In the genomic region with DNA sequence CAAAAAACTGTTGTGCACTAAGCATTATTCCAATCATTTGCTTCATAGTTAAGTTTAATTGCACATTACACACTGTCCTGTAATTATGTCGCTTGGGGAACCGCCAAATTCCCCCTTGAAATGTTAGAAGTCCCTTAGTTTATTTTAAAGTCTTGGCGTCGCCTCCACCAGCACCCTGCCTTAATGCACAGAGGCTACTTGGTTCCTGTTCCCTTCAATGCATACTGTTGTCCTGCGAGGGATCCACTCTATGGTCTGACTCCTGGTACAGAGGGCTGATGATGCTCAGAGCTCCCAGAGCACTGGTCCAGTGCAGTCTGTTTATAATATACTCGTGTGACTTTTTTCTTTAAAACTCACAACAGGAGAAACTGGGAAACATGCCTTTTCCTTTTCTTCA, we compare ENCODE assay signal across 31 cellular contexts.
A peak's percentile ranks its signal among the peaks of the same experiment; 100 is the strongest.
DNase-seq lines count a peak whose midpoint lies in the region; ATAC-seq and TF ChIP-seq lines count a peak whose summit lies in the region.
"Had no signal": no experiment of that assay in that cellular context is flagged by ENCODE, and none has a peak within 500 bp of the region (broad histone marks: within the 10 kb centered on the region; RNA-seq: fewer than 3 reads in every experiment).

No MANE protein-coding gene starts in this region.

- peak overlapping the region; percentile 20 for H3K27ac Mint-ChIP-seq in activated naive CD4-positive, alpha-beta T cell treated with anti-CD3 and anti-CD28 coated beads, Interleukin-2, amount 50 U/mL, for 24 hours
- no peak overlapping the region for H3K27ac Mint-ChIP-seq in activated naive CD4-positive, alpha-beta T cell treated with anti-CD3 and anti-CD28 coated beads, Interleukin-2, amount 10 ng/mL, durations not matched to agents 7 days and 5 days
- H3K27ac Mint-ChIP-seq: activated CD4-positive, alpha-beta T cell treated with anti-CD3 and anti-CD28 coated beads, Interleukin-2, amount 10 ng/mL, durations not matched to agents 7 days and 5 days; B cell; nephron had no signal

- H3K79me2 ChIP-seq in mammary epithelial cell (ENCODE audit: insufficient read depth, low read length), result no peaks in the 10 kb centered on the region

- H3K36me3 ChIP-seq in left lung (no peaks in the 10 kb centered on the region), mammary epithelial cell (ENCODE audit: insufficient read depth, low read length) (no peaks in the 10 kb centered on the region)
- H3K36me3 ChIP-seq: adrenal gland, brain microvascular endothelial cell, upper lobe of left lung had no signal

- no peak overlapping the region for H3K4me3 Mint-ChIP-seq in activated naive CD4-positive, alpha-beta T cell treated with anti-CD3 and anti-CD28 coated beads, Interleukin-2, amount 50 U/mL, for 24 hours
- H3K4me3 Mint-ChIP-seq in activated naive CD4-positive, alpha-beta T cell treated with anti-CD3 and anti-CD28 coated beads, Interleukin-2, amount 10 ng/mL, durations not matched to agents 7 days and 5 days, result no peak overlapping the region
- H3K4me3 Mint-ChIP-seq: activated CD4-positive, alpha-beta T cell treated with anti-CD3 and anti-CD28 coated beads, Interleukin-2, amount 10 ng/mL, durations not matched to agents 7 days and 5 days; activated T-cell treated with anti-CD3 and anti-CD28 coated beads, Interleukin-2, amount 50 U/mL, for 4 hours; B cell; nephron had no signal

- peaks cover 26% of the 10 kb centered on the region for H3K36me3 Mint-ChIP-seq in activated naive CD4-positive, alpha-beta T cell treated with anti-CD3 and anti-CD28 coated beads, Interleukin-2, amount 50 U/mL, for 24 hours
- peaks cover 27% of the 10 kb centered on the region for H3K36me3 Mint-ChIP-seq in activated naive CD4-positive, alpha-beta T cell treated with anti-CD3 and anti-CD28 coated beads, Interleukin-2, amount 10 ng/mL, durations not matched to agents 7 days and 5 days

- no peaks in the 10 kb centered on the region for H4K20me1 ChIP-seq in mammary epithelial cell (ENCODE audit: insufficient read depth, low read length)

- H2AFZ ChIP-seq in mammary epithelial cell (ENCODE audit: low read depth, low read length), result no peak overlapping the region
- H2AFZ ChIP-seq: PC-9 had no signal

- no peaks in the 10 kb centered on the region for H3K27me3 ChIP-seq in left lung
- no peaks in the 10 kb centered on the region for H3K27me3 ChIP-seq in mammary epithelial cell (ENCODE audit: insufficient read depth, low read length)
- H3K27me3 ChIP-seq: adrenal gland, brain microvascular endothelial cell, upper lobe of left lung had no signal

- 77% methylated on average over 6 of the region's 6 CpGs for WGBS in mammary epithelial cell (ENCODE audit: low coverage, missing lambda C conversion rate)

- CTCF ChIA-PET in activated naive CD4-positive, alpha-beta T cell treated with anti-CD3 and anti-CD28 coated beads, Interleukin-2, amount 10 ng/mL, durations not matched to agents 7 days and 5 days (lab: Charles Lee), result no interaction called here
- CTCF ChIA-PET in mammary epithelial cell (lab: Charles Lee; ENCODE audit: low non-redundant PET), result no interaction called here

- no TSS peak for BruUV-seq in mammary epithelial cell (replicated peaks; lab: Mats Ljungman, UMichigan)

- no peaks in the 10 kb centered on the region for H3K9me3 Mint-ChIP-seq in activated naive CD4-positive, alpha-beta T cell treated with anti-CD3 and anti-CD28 coated beads, Interleukin-2, amount 50 U/mL, for 24 hours
- H3K9me3 Mint-ChIP-seq in activated naive CD4-positive, alpha-beta T cell treated with anti-CD3 and anti-CD28 coated beads, Interleukin-2, amount 10 ng/mL, durations not matched to agents 7 days and 5 days, result peaks cover 6% of the 10 kb centered on the region
- H3K9me3 Mint-ChIP-seq: activated T-cell treated with anti-CD3 and anti-CD28 coated beads, Interleukin-2, amount 50 U/mL, for 4 hours had no signal

- no peak overlapping the region for H3K4me3 ChIP-seq in left lung
- H3K4me3 ChIP-seq in mammary epithelial cell (replicated peaks in 1 of 3; ENCODE audit: insufficient read depth in 1 of 3, low read depth in 2 of 3, low read length in 3 of 3), result no peak overlapping the region
- H3K4me3 ChIP-seq: A549, adrenal gland, PC-9, upper lobe of left lung had no signal

- in situ Hi-C loops in mammary epithelial cell (cut with MboI; ENCODE audit: low sequenced_read_pairs in 2 of 2), result no loop called here

- no peak for DNase-seq in activated naive CD4-positive, alpha-beta T cell treated with anti-CD3 and anti-CD28 coated beads, Interleukin-2, amount 10 ng/mL, durations not matched to agents 7 days and 5 days
- peak; percentile 64 for DNase-seq in NCI-H2227 treated with DMSO at 0.1 percent for 48 hours (lab: John Stamatoyannopoulos, UW)
- no peak for DNase-seq in left lung
- DNase-seq in superior temporal gyrus (ENCODE audit: extremely low spot score), result peak; percentile 37
- no peak for DNase-seq in Right ventricle myocardium inferior (ENCODE audit: missing footprints)
- DNase-seq in mammary epithelial cell, result no peak
- no peak for DNase-seq in activated effector memory CD4-positive, alpha-beta T cell treated with anti-CD3 and anti-CD28 coated beads, Interleukin-2, amount 50 U/mL, for 16 hours
- DNase-seq: activated CD4-positive, alpha-beta T cell treated with anti-CD3 and anti-CD28 coated beads, Interleukin-2, amount 10 ng/mL, durations not matched to agents 7 days and 5 days; activated naive CD4-positive, alpha-beta T cell; activated T-cell treated with anti-CD3 and anti-CD28 coated beads, Interleukin-2, amount 50 U/mL, for 4 hours; adrenal gland; brain microvascular endothelial cell; DMS153; effector CD8-positive, alpha-beta T cell; islet precursor cell; Kasumi-1; left ventricle myocardium superior; NCI-H187 treated with DMSO at 0.1 percent for 48 hours; NCI-H446 treated with DMSO at 0.1 percent for 48 hours; PC-9; Right ventricle myocardium superior; stimulated activated CD4-positive, alpha-beta T cell treated with anti-CD3 and anti-CD28 coated beads, Interleukin-12 subunit alpha, Interleukin-12 subunit beta, amount 100 ng/mL, for 4 hours; stimulated activated CD4-positive, alpha-beta T cell treated with anti-CD3 and anti-CD28 coated beads, Interleukin-4, amount 100 ng/mL, for 1 hour; T-helper 9 cell; upper lobe of left lung had no signal

- no peak overlapping the region for H3K4me2 ChIP-seq in mammary epithelial cell (ENCODE audit: insufficient read depth, low read depth, low read length)
- H3K4me2 ChIP-seq: A549, PC-9 had no signal

- intact Hi-C loops in left lung (cut with DNase I) (no loop called here), Right ventricle myocardium inferior (cut with DNase I) (no loop called here), mammary epithelial cell (cut with micrococcal nuclease) (no loop called here)

- TF ChIP-seq CTCF in left lung (IDR thresholded peaks at IDR 0.05), result no peak
- TF ChIP-seq CTCF in mammary epithelial cell (conservative IDR thresholded peaks at IDR 0.05 in 1 of 2, IDR thresholded peaks at IDR 0.05 in 1 of 2; ENCODE audit: extremely low read depth in 1 of 2, insufficient read depth in 1 of 2, low read depth in 1 of 2, low read length in 2 of 2), result no peak

- ATAC-seq in left lung (peak; percentile 12), Right ventricle myocardium inferior (no peak)
- ATAC-seq: A549; activated T-cell treated with anti-CD3 and anti-CD28 coated beads, Interleukin-2, amount 50 U/mL, for 4 hours; HCT116; left ventricle myocardium superior; sciatic nerve had no signal

- H3K9ac ChIP-seq in mammary epithelial cell (ENCODE audit: insufficient read depth, low read length), result no peak overlapping the region

- H3K27ac ChIP-seq in left lung (no peak overlapping the region), mammary epithelial cell (ENCODE audit: insufficient read depth, low read depth, low read length) (no peak overlapping the region)
- H3K27ac ChIP-seq: A549, adrenal gland, brain microvascular endothelial cell, PC-9, upper lobe of left lung had no signal

- H3K4me1 Mint-ChIP-seq in activated naive CD4-positive, alpha-beta T cell treated with anti-CD3 and anti-CD28 coated beads, Interleukin-2, amount 50 U/mL, for 24 hours, result peaks cover 88% of the 10 kb centered on the region
- peaks cover 19% of the 10 kb centered on the region for H3K4me1 Mint-ChIP-seq in activated naive CD4-positive, alpha-beta T cell treated with anti-CD3 and anti-CD28 coated beads, Interleukin-2, amount 10 ng/mL, durations not matched to agents 7 days and 5 days
- H3K4me1 Mint-ChIP-seq: nephron had no signal

- H3K4me1 ChIP-seq in left lung, result peaks cover 0 to 7% of the 10 kb centered on the region in 2 donors
- H3K4me1 ChIP-seq in mammary epithelial cell (ENCODE audit: insufficient read depth, low read length), result peaks cover 2% of the 10 kb centered on the region
- H3K4me1 ChIP-seq: A549, upper lobe of left lung had no signal

- no peaks in the 10 kb centered on the region for H3K27me3 Mint-ChIP-seq in activated naive CD4-positive, alpha-beta T cell treated with anti-CD3 and anti-CD28 coated beads, Interleukin-2, amount 50 U/mL, for 24 hours
- no peaks in the 10 kb centered on the region for H3K27me3 Mint-ChIP-seq in activated naive CD4-positive, alpha-beta T cell treated with anti-CD3 and anti-CD28 coated beads, Interleukin-2, amount 10 ng/mL, durations not matched to agents 7 days and 5 days
- H3K27me3 Mint-ChIP-seq: activated CD4-positive, alpha-beta T cell treated with anti-CD3 and anti-CD28 coated beads, Interleukin-2, amount 10 ng/mL, durations not matched to agents 7 days and 5 days; B cell had no signal

- H3K9me3 ChIP-seq in left lung, result no peaks in the 10 kb centered on the region
- H3K9me3 ChIP-seq in mammary epithelial cell (replicated peaks; ENCODE audit: insufficient read depth, low read length), result no peaks in the 10 kb centered on the region
- H3K9me3 ChIP-seq: A549, adrenal gland, upper lobe of left lung had no signal

- dilution Hi-C loops in mammary epithelial cell (cut with HindIII; ENCODE audit: low sequenced_read_pairs), result no loop called here

Comparison
In these comparisons a context has a peak if more than half of its experiments do, and no peak if none do; other contexts are left out.
1. DNase-seq: peak in NCI-H2227 treated with DMSO at 0.1 percent for 48 hours (single experiment) and superior temporal gyrus (single experiment); none in activated naive CD4-positive, alpha-beta T cell treated with anti-CD3 and anti-CD28 coated beads, Interleukin-2, amount 10 ng/mL, durations not matched to agents 7 days and 5 days (single experiment), left lung (0 of 2), Right ventricle myocardium inferior (single experiment), mammary epithelial cell (single experiment) and activated effector memory CD4-positive, alpha-beta T cell treated with anti-CD3 and anti-CD28 coated beads, Interleukin-2, amount 50 U/mL, for 16 hours (single experiment).